12 cellular contexts compared by ENCODE assay signal in genomic region chr11:129763569-129763968, GRCh38. TPM values are rescaled to one million over a fixed set of nuclear protein-coding genes. Genes with fewer than 3 reads are reported as not detected.
DNase-seq lines count a peak whose midpoint lies in the region; ATAC-seq, FAIRE-seq and TF ChIP-seq lines count a peak whose summit lies in the region.
"Not testable (repeated sequence)": the region's sequence is repeated elsewhere in the genome, so short reads cannot be mapped to it uniquely, and the experiment has no call there.
"Had no signal": no experiment of that assay in that cellular context is flagged by ENCODE, and none has a peak within 500 bp of the region (broad histone marks: within the 10 kb centered on the region; RNA-seq: fewer than 3 reads in every experiment).

No MANE protein-coding gene starts in this region.

- 79% methylated on average over 4 of the region's 4 CpGs for WGBS in smooth muscle cell (ENCODE audit: low lambda C conversion rate)

- H3K27me3 ChIP-seq in keratinocyte (ENCODE audit: control insufficient read depth, extremely low read depth, insufficient read depth, low read length); smooth muscle cell (ENCODE audit: low read depth): not testable (repeated sequence)

- H2AFZ ChIP-seq in keratinocyte (ENCODE audit: control insufficient read depth, low read length): peak overlapping the region; percentile 6
- H2AFZ ChIP-seq in smooth muscle cell (ENCODE audit: low read depth): not testable (repeated sequence)

- peaks cover 11% of the 10 kb centered on the region for H3K4me1 ChIP-seq in keratinocyte (ENCODE audit: control insufficient read depth, extremely low read depth, insufficient read depth, low read length)
- H3K4me1 ChIP-seq in smooth muscle cell (ENCODE audit: low read depth): not testable (repeated sequence)

- H3K9me3 ChIP-seq in keratinocyte (ENCODE audit: control insufficient read depth, low read depth, low read length); smooth muscle cell (replicated peaks; ENCODE audit: low read depth): not testable (repeated sequence)

- peak; percentile 44 for ATAC-seq in esophagus mucosa

- not testable (repeated sequence) for H3K36me3 ChIP-seq in keratinocyte (ENCODE audit: control insufficient read depth in 2 of 2, extremely low read depth in 1 of 2, insufficient read depth in 2 of 2, low read length in 2 of 2); smooth muscle cell (ENCODE audit: low read depth)

- DNase-seq in HT-29 (ENCODE audit: low spot score): peak; percentile 9
- peak; percentile 9 for DNase-seq in epithelial cell of esophagus (ENCODE audit: low read depth)
- DNase-seq in keratinocyte (ENCODE audit: low read depth, low spot score); smooth muscle cell (lab: John Stamatoyannopoulos, UW; ENCODE audit: unreplicated experiment): not testable (repeated sequence)

- dilution Hi-C loops in keratinocyte (cut with MboI; ENCODE audit: extremely low pct_ligation_motif_present, low sequenced_read_pairs): not testable (repeated sequence)

- TF ChIP-seq CTCF in C4-2B (conservative IDR thresholded peaks at IDR 0.05); VCaP (conservative IDR thresholded peaks at IDR 0.05); epithelial cell of esophagus (IDR thresholded peaks at IDR 0.05; ENCODE audit: insufficient read depth, low read depth, low read length, missing control alignments); keratinocyte (optimal IDR thresholded peaks at IDR 0.05 in 1 of 3, IDR thresholded peaks at IDR 0.05 in 1 of 3, conservative IDR thresholded peaks at IDR 0.05 in 1 of 3; ENCODE audit: extremely low read depth in 1 of 3, insufficient read depth in 2 of 3, low read length in 3 of 3); smooth muscle cell (IDR thresholded peaks at IDR 0.05; ENCODE audit: borderline replicate concordance, insufficient read depth, poor library complexity, severe bottlenecking): not testable (repeated sequence)

- not testable (repeated sequence) for FAIRE-seq in keratinocyte (lab: Jason Lieb, UNC)

- H3K27ac ChIP-seq in C4-2B (peak overlapping the region; percentile 48), VCaP (peak overlapping the region; percentile 69), smooth muscle cell (ENCODE audit: low read depth) (peak overlapping the region; percentile 28)
- H3K27ac ChIP-seq in keratinocyte (ENCODE audit: control insufficient read depth, insufficient read depth, low read length): not testable (repeated sequence)

- H3K4me2 ChIP-seq in keratinocyte (ENCODE audit: control insufficient read depth, extremely low read depth, insufficient read depth, low read depth, low read length); smooth muscle cell: not testable (repeated sequence)

- H3K4me3 ChIP-seq in epithelial cell of esophagus (ENCODE audit: low read length); keratinocyte (ENCODE audit: control insufficient read depth in 2 of 3, extremely low read depth in 1 of 3, insufficient read depth in 2 of 3, low read depth in 1 of 3, low read length in 3 of 3); smooth muscle cell: not testable (repeated sequence)

- not testable (repeated sequence) for H4K20me1 ChIP-seq in keratinocyte (ENCODE audit: control insufficient read depth, extremely low read depth, insufficient read depth, low read length); smooth muscle cell (ENCODE audit: low read depth)

- not testable (repeated sequence) for H3K79me2 ChIP-seq in keratinocyte (ENCODE audit: control insufficient read depth, insufficient read depth, low read length); smooth muscle cell (ENCODE audit: low read depth)

- H3K9ac ChIP-seq in keratinocyte (ENCODE audit: control insufficient read depth, extremely low read depth, insufficient read depth, low read length); smooth muscle cell (ENCODE audit: low read depth): not testable (repeated sequence)

- not testable (repeated sequence) for H3K9me1 ChIP-seq in keratinocyte (ENCODE audit: control insufficient read depth, extremely low read depth, insufficient read depth, low read length)

- not testable (repeated sequence) for H3F3A ChIP-seq in smooth muscle cell (ENCODE audit: low read depth)

RNA-seq across cellular contexts. Expression of gene TMEM45B, which starts 52.1 kb away (rescaled TPM):
- 35.7 and 52.9 TPM in 2 replicates for total RNA-seq in HT-29 (2014; rRNA removed; shearing (Covaris generic))
- total RNA-seq in esophagus mucosa (106 TPM), smooth muscle cell (4.0 and 4.5 TPM in 2 replicates)
- polyA plus RNA-seq in keratinocyte (2.1 to 4.1 TPM (median 2.6 TPM) in 3 replicates), smooth muscle cell (2.8 and 3.4 TPM in 2 replicates)
- polyA plus RNA-seq in keratinocyte (2011; ENCODE audit: low read depth): 61.5 TPM
- polyA plus RNA-seq in keratinocyte (2011; cell fraction: cytosol; rRNA removed): 1.3 and 2.5 TPM in 2 replicates
- polyA plus RNA-seq in keratinocyte (2011; cell fraction: nucleus; rRNA removed): 5.7 and 6.6 TPM in 2 replicates
- polyA plus RNA-seq in keratinocyte (2012; ENCODE audit: low replicate concordance): 1.5 and 105 TPM in 2 replicates
- polyA minus RNA-seq in keratinocyte: 2.4 to 4.1 TPM (median 3.5 TPM) in 3 replicates
- not detected for polyA minus RNA-seq in keratinocyte (2011; cell fraction: cytosol; rRNA and poly(A)+ RNA removed)
- 1.6 and 2.2 TPM in 2 replicates for polyA minus RNA-seq in keratinocyte (2011; cell fraction: nucleus; rRNA and poly(A)+ RNA removed)
- total RNA-seq: A172, A673, GM23248, H1 had no signal
- polyA plus RNA-seq: BJ, GM23248 had no signal
